Comparison of ENCODE assay signal across 8 cellular contexts in the genomic region with DNA sequence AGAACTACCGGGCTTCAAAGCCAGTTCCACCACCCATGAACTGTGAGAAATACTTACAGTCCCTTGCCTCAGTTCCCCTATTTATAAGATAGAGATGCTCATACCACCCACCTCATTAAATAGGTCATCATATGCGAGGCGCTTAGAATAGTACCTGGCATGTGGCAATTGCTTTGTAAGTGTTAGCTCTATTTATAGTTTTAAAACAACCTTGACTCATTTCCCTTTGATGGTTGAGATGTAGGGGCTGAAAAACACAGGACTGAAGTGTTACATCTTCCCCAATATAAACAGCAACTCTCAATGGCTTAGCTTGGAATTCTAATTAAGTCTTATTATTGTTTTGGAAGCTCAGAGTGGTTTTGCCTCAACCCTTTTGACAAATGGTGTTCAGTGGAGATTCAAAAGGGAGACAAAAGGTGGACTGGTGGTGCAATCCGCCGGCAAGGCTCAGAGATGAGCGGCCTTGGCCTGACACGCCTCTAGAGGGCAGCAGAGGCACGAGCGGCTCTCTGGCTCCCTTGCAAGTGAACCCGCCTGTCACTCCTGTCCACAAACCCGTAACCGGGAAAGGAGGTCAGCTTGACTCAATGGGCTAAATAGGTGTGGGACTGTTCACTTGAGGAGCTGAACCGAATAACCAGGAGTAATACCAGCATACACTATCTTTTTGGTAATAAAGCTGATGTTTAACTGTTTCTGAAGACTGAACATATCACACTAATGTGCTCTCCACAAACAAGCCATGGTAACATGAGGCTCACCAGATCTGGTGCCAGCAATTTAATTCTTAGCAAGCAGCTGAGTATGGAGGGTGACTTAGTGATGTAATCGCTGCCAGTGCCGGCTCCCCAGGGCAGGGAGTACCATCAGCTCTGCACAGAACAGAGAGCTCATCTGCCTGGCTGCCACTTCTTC. TPM values are rescaled to one million over a fixed set of nuclear protein-coding genes. Genes with fewer than 3 reads are reported as not detected.
DNase-seq lines count a peak whose midpoint lies in the region; ATAC-seq and TF ChIP-seq lines count a peak whose summit lies in the region.

No MANE protein-coding gene starts in this region.

- POLR2A ChIA-PET in activated CD4-positive, alpha-beta T cell treated with anti-CD3 and anti-CD28 coated beads, Interleukin-2, amount 10 ng/mL, durations not matched to agents 7 days and 5 days (lab: Charles Lee): no interaction called here

- DNase-seq in CD1c-positive myeloid dendritic cell (ENCODE audit: extremely low spot score) (peak; percentile 79), NCI-H524 (lab: John Stamatoyannopoulos, UW) (peak; percentile 76 to 85), coronary artery (ENCODE audit: low spot score) (no peak), lower lobe of right lung (peak; percentile 86)
- DNase-seq in activated CD4-positive, alpha-beta T cell treated with anti-CD3 and anti-CD28 coated beads, Interleukin-2, amount 10 ng/mL, durations not matched to agents 7 days and 5 days: peak; percentile 86
- peak; percentile 68 to 79 (median 71) for DNase-seq in stimulated activated CD4-positive, alpha-beta T cell treated with anti-CD3 and anti-CD28 coated beads, TNF-alpha, amount 100 ng/mL, for 48 hours (ENCODE audit: low read depth in 3 of 3)

- no peak overlapping the region for H3K4me3 Mint-ChIP-seq in activated CD4-positive, alpha-beta T cell treated with anti-CD3 and anti-CD28 coated beads, Interleukin-2, amount 10 ng/mL, durations not matched to agents 7 days and 5 days

- H3K27me3 Mint-ChIP-seq in activated CD4-positive, alpha-beta T cell treated with anti-CD3 and anti-CD28 coated beads, Interleukin-2, amount 10 ng/mL, durations not matched to agents 7 days and 5 days: peaks cover 57% of the 10 kb centered on the region

- H3K4me1 ChIP-seq in lower lobe of right lung: peaks cover 6% of the 10 kb centered on the region

- CTCF ChIA-PET in activated CD4-positive, alpha-beta T cell treated with anti-CD3 and anti-CD28 coated beads, Interleukin-2, amount 10 ng/mL, durations not matched to agents 7 days and 5 days (lab: Charles Lee): interaction anchor here (0.6 to 9.8 kb wide), 22 partner anchors 11 to 381 kb away, joined by 3 to 145 read pairs (median 4); a partner anchor contains a TSS

- H3K27ac ChIP-seq in coronary artery (no peak overlapping the region), lower lobe of right lung (no peak overlapping the region)

- no peak overlapping the region for H3K27ac Mint-ChIP-seq in activated CD4-positive, alpha-beta T cell treated with anti-CD3 and anti-CD28 coated beads, Interleukin-2, amount 10 ng/mL, durations not matched to agents 7 days and 5 days

- H3K4me3 ChIP-seq in coronary artery (no peak overlapping the region), lower lobe of right lung (no peak overlapping the region)

- H3K9me3 Mint-ChIP-seq in activated CD4-positive, alpha-beta T cell treated with anti-CD3 and anti-CD28 coated beads, Interleukin-2, amount 10 ng/mL, durations not matched to agents 7 days and 5 days: no peaks in the 10 kb centered on the region

- H3K4me1 Mint-ChIP-seq in activated CD4-positive, alpha-beta T cell treated with anti-CD3 and anti-CD28 coated beads, Interleukin-2, amount 10 ng/mL, durations not matched to agents 7 days and 5 days: peaks cover 14% of the 10 kb centered on the region

- TF ChIP-seq CTCF in coronary artery (IDR thresholded peaks at IDR 0.05): peak; percentile 85
- peak; percentile 96 for TF ChIP-seq CTCF in lower lobe of right lung (IDR thresholded peaks at IDR 0.05)

- no peaks in the 10 kb centered on the region for H3K9me3 ChIP-seq in lower lobe of right lung

- ATAC-seq in GM19351 (IDR thresholded peaks at IDR 0.05; ENCODE audit: unreplicated experiment) (peak; percentile 92), HG03439 (IDR thresholded peaks at IDR 0.05; ENCODE audit: unreplicated experiment) (peak; percentile 94), lower lobe of right lung (peak; percentile 96 to 98)

- intact Hi-C loops in lower lobe of right lung (cut with DNase I): loop anchor here (5.0 kb wide), 1 partner anchor 66 kb away; no protein-coding TSS in a partner anchor

- no peaks in the 10 kb centered on the region for H3K36me3 ChIP-seq in lower lobe of right lung

- H3K36me3 Mint-ChIP-seq in activated CD4-positive, alpha-beta T cell treated with anti-CD3 and anti-CD28 coated beads, Interleukin-2, amount 10 ng/mL, durations not matched to agents 7 days and 5 days (ENCODE audit: low read depth): no peaks in the 10 kb centered on the region

- H3K27me3 ChIP-seq in lower lobe of right lung (ENCODE audit: low read depth): peaks cover 46% of the 10 kb centered on the region

RNA-seq across cellular contexts. Expression of a gene that starts 19.5 kb away (rescaled TPM):
- 10 to 100 TPM; 39.6 to 41.3 TPM for total RNA-seq in activated CD4-positive, alpha-beta T cell treated with anti-CD3 and anti-CD28 coated beads, Interleukin-2, amount 10 ng/mL, durations not matched to agents 7 days and 5 days
- total RNA-seq in lower lobe of right lung: 41.6 TPM
